1 cellular context compared by ENCODE assay signal in genomic region chr9:124595743-124596142, GRCh38.
TF ChIP-seq lines count a peak whose summit lies in the region.

No MANE protein-coding gene starts in this region.

TF ChIP-seq in HepG2, 621 proteins besides CTCF, POLR2A, EP300 and RAD21 (continued from another document and continues in another):
- TF ChIP-seq, protein P1, sequence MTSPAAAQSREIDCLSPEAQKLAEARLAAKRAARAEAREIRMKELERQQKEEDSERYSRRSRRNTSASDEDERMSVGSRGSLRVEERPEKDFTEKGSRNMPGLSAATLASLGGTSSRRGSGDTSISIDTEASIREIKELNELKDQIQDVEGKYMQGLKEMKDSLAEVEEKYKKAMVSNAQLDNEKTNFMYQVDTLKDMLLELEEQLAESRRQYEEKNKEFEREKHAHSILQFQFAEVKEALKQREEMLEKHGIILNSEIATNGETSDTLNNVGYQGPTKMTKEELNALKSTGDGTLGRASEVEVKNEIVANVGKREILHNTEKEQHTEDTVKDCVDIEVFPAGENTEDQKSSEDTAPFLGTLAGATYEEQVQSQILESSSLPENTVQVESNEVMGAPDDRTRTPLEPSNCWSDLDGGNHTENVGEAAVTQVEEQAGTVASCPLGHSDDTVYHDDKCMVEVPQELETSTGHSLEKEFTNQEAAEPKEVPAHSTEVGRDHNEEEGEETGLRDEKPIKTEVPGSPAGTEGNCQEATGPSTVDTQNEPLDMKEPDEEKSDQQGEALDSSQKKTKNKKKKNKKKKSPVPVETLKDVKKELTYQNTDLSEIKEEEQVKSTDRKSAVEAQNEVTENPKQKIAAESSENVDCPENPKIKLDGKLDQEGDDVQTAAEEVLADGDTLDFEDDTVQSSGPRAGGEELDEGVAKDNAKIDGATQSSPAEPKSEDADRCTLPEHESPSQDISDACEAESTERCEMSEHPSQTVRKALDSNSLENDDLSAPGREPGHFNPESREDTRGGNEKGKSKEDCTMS (CRISPR knock-in tag; conservative IDR thresholded peaks at IDR 0.05) = no peak
- no peak for TF ChIP-seq MEIS2 (CRISPR knock-in tag; IDR thresholded peaks at IDR 0.05)
- TF ChIP-seq, protein P2, sequence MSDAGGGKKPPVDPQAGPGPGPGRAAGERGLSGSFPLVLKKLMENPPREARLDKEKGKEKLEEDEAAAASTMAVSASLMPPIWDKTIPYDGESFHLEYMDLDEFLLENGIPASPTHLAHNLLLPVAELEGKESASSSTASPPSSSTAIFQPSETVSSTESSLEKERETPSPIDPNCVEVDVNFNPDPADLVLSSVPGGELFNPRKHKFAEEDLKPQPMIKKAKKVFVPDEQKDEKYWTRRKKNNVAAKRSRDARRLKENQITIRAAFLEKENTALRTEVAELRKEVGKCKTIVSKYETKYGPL (CRISPR knock-in tag; IDR thresholded peaks at IDR 0.05) = no peak
- no peak for TF ChIP-seq SAFB2 (CRISPR knock-in tag; IDR thresholded peaks at IDR 0.05; ENCODE audit: borderline replicate concordance, low read depth)
- TF ChIP-seq ELF3 (CRISPR knock-in tag; IDR thresholded peaks at IDR 0.05) = peak; percentile 19; the same call in 1 of the 2 replicates
- no peak for TF ChIP-seq CBFB (CRISPR knock-in tag; IDR thresholded peaks at IDR 0.05)
- TF ChIP-seq NR3C1 (CRISPR knock-in tag; IDR thresholded peaks at IDR 0.05) = no peak
- no peak for TF ChIP-seq STAT5B (CRISPR knock-in tag; IDR thresholded peaks at IDR 0.05)
- TF ChIP-seq, protein P3, sequence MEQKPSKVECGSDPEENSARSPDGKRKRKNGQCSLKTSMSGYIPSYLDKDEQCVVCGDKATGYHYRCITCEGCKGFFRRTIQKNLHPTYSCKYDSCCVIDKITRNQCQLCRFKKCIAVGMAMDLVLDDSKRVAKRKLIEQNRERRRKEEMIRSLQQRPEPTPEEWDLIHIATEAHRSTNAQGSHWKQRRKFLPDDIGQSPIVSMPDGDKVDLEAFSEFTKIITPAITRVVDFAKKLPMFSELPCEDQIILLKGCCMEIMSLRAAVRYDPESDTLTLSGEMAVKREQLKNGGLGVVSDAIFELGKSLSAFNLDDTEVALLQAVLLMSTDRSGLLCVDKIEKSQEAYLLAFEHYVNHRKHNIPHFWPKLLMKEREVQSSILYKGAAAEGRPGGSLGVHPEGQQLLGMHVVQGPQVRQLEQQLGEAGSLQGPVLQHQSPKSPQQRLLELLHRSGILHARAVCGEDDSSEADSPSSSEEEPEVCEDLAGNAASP (CRISPR knock-in tag; IDR thresholded peaks at IDR 0.05; ENCODE audit: borderline replicate concordance) = peak; percentile 82; the same call in 1 of the 2 replicates
- TF ChIP-seq, protein P4, sequence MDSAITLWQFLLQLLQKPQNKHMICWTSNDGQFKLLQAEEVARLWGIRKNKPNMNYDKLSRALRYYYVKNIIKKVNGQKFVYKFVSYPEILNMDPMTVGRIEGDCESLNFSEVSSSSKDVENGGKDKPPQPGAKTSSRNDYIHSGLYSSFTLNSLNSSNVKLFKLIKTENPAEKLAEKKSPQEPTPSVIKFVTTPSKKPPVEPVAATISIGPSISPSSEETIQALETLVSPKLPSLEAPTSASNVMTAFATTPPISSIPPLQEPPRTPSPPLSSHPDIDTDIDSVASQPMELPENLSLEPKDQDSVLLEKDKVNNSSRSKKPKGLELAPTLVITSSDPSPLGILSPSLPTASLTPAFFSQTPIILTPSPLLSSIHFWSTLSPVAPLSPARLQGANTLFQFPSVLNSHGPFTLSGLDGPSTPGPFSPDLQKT (CRISPR knock-in tag; IDR thresholded peaks at IDR 0.05; ENCODE audit: borderline replicate concordance) = no peak
- TF ChIP-seq MYC (CRISPR knock-in tag; IDR thresholded peaks at IDR 0.05; ENCODE audit: borderline replicate concordance) = no peak
- no peak for TF ChIP-seq ETV5 (CRISPR knock-in tag; IDR thresholded peaks at IDR 0.05; ENCODE audit: borderline replicate concordance)
- peak; percentile 34 for TF ChIP-seq CEBPG (CRISPR knock-in tag; IDR thresholded peaks at IDR 0.05)
- TF ChIP-seq RORA (CRISPR knock-in tag; IDR thresholded peaks at IDR 0.05) = no peak
- TF ChIP-seq ZNF558 (CRISPR knock-in tag; IDR thresholded peaks at IDR 0.05; ENCODE audit: borderline replicate concordance) = no peak
- no peak for TF ChIP-seq ZNF414 (CRISPR knock-in tag; IDR thresholded peaks at IDR 0.05)
- TF ChIP-seq KLF16 (CRISPR knock-in tag; IDR thresholded peaks at IDR 0.05) = no peak
- TF ChIP-seq PHB2 (IDR thresholded peaks at IDR 0.05; ENCODE audit: partially characterized antibody) = no peak
- no peak for TF ChIP-seq PAWR (CRISPR knock-in tag; IDR thresholded peaks at IDR 0.05; ENCODE audit: borderline replicate concordance)
- TF ChIP-seq NR1H2 (CRISPR knock-in tag; IDR thresholded peaks at IDR 0.05; ENCODE audit: borderline replicate concordance, low read depth) = no peak
- no peak for TF ChIP-seq THYN1 (CRISPR knock-in tag; IDR thresholded peaks at IDR 0.05; ENCODE audit: borderline replicate concordance, low read depth)
- no peak for TF ChIP-seq RBAK (CRISPR knock-in tag; IDR thresholded peaks at IDR 0.05)
- TF ChIP-seq, protein P5, sequence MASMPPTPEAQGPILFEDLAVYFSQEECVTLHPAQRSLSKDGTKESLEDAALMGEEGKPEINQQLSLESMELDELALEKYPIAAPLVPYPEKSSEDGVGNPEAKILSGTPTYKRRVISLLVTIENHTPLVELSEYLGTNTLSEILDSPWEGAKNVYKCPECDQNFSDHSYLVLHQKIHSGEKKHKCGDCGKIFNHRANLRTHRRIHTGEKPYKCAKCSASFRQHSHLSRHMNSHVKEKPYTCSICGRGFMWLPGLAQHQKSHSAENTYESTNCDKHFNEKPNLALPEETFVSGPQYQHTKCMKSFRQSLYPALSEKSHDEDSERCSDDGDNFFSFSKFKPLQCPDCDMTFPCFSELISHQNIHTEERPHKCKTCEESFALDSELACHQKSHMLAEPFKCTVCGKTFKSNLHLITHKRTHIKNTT (CRISPR knock-in tag; IDR thresholded peaks at IDR 0.05) = no peak
- peak; percentile 71 for TF ChIP-seq USF2 (IDR thresholded peaks at IDR 0.05; ENCODE audit: low read depth, low read length)
- TF ChIP-seq USF2 (CRISPR knock-in tag; IDR thresholded peaks at IDR 0.05; ENCODE audit: borderline replicate concordance) = peak; percentile 81; the same call in 1 of the 2 replicates
- TF ChIP-seq, protein P6, sequence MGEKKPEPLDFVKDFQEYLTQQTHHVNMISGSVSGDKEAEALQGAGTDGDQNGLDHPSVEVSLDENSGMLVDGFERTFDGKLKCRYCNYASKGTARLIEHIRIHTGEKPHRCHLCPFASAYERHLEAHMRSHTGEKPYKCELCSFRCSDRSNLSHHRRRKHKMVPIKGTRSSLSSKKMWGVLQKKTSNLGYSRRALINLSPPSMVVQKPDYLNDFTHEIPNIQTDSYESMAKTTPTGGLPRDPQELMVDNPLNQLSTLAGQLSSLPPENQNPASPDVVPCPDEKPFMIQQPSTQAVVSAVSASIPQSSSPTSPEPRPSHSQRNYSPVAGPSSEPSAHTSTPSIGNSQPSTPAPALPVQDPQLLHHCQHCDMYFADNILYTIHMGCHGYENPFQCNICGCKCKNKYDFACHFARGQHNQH (CRISPR knock-in tag; IDR thresholded peaks at IDR 0.05) = no peak
- no peak for TF ChIP-seq HNRNPH1 (optimal IDR thresholded peaks at IDR 0.05; ENCODE audit: low read depth, low read length)
- TF ChIP-seq ZNF253 (CRISPR knock-in tag; IDR thresholded peaks at IDR 0.05; ENCODE audit: borderline replicate concordance) = no peak
- no peak for TF ChIP-seq IRF1 (CRISPR knock-in tag; IDR thresholded peaks at IDR 0.05; ENCODE audit: low read depth)
- no peak for TF ChIP-seq ZNF598 (CRISPR knock-in tag; IDR thresholded peaks at IDR 0.05; ENCODE audit: borderline replicate concordance)
- no peak for TF ChIP-seq ZNF3 (CRISPR knock-in tag; IDR thresholded peaks at IDR 0.05)
- TF ChIP-seq CCAR2 (optimal IDR thresholded peaks at IDR 0.05; ENCODE audit: low read depth, low read length) = no peak
- peak; percentile 58 for TF ChIP-seq SOX5 (CRISPR knock-in tag; IDR thresholded peaks at IDR 0.05; ENCODE audit: borderline replicate concordance)
- TF ChIP-seq, protein P7, sequence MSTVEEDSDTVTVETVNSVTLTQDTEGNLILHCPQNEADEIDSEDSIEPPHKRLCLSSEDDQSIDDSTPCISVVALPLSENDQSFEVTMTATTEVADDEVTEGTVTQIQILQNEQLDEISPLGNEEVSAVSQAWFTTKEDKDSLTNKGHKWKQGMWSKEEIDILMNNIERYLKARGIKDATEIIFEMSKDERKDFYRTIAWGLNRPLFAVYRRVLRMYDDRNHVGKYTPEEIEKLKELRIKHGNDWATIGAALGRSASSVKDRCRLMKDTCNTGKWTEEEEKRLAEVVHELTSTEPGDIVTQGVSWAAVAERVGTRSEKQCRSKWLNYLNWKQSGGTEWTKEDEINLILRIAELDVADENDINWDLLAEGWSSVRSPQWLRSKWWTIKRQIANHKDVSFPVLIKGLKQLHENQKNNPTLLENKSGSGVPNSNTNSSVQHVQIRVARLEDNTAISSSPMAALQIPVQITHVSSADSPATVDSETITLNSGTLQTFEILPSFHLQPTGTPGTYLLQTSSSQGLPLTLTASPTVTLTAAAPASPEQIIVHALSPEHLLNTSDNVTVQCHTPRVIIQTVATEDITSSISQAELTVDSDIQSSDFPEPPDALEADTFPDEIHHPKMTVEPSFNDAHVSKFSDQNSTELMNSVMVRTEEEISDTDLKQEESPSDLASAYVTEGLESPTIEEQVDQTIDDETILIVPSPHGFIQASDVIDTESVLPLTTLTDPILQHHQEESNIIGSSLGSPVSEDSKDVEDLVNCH (CRISPR knock-in tag; IDR thresholded peaks at IDR 0.05) = no peak
- TF ChIP-seq MTF1 (CRISPR knock-in tag; IDR thresholded peaks at IDR 0.05) = no peak
- no peak; the same call in 1 of the 2 replicates for TF ChIP-seq ZNF652 (CRISPR knock-in tag; IDR thresholded peaks at IDR 0.05; ENCODE audit: borderline replicate concordance, low read depth)
- TF ChIP-seq ZNF20 (CRISPR knock-in tag; IDR thresholded peaks at IDR 0.05) = no peak
- no peak for TF ChIP-seq SP5 (CRISPR knock-in tag; IDR thresholded peaks at IDR 0.05; ENCODE audit: borderline replicate concordance, low read depth)
- TF ChIP-seq AHR (CRISPR knock-in tag; IDR thresholded peaks at IDR 0.05) = no peak
- no peak for TF ChIP-seq MAFF (IDR thresholded peaks at IDR 0.05; ENCODE audit: low read depth, low read length)
- TF ChIP-seq GTF2F1 (IDR thresholded peaks at IDR 0.05; ENCODE audit: low read length) = no peak
- TF ChIP-seq BRCA1 (CRISPR knock-in tag; IDR thresholded peaks at IDR 0.05) = no peak
- TF ChIP-seq KLF13 (CRISPR knock-in tag; IDR thresholded peaks at IDR 0.05) = no peak
- TF ChIP-seq ARID2 (CRISPR knock-in tag; IDR thresholded peaks at IDR 0.05; ENCODE audit: borderline replicate concordance) = no peak
- no peak for TF ChIP-seq SRSF4 (IDR thresholded peaks at IDR 0.05; ENCODE audit: low read depth, low read length, poor library complexity, severe bottlenecking)
- TF ChIP-seq PRDM10 (CRISPR knock-in tag; IDR thresholded peaks at IDR 0.05; ENCODE audit: low read depth) = no peak
- TF ChIP-seq SAP130 (CRISPR knock-in tag; IDR thresholded peaks at IDR 0.05; ENCODE audit: low read depth) = peak; percentile 70
